Comparison of ENCODE assay signal across 9 cellular contexts in genomic region chr13:106372199-106373160, GRCh38.
A peak's percentile ranks its signal among the peaks of the same experiment; 100 is the strongest.
DNase-seq lines count a peak whose midpoint lies in the region; ATAC-seq, FAIRE-seq and TF ChIP-seq lines count a peak whose summit lies in the region.
"Had no signal": no experiment of that assay in that cellular context is flagged by ENCODE, and none has a peak within 500 bp of the region (broad histone marks: within the 10 kb centered on the region; RNA-seq: fewer than 3 reads in every experiment).

No MANE protein-coding gene starts in this region.

- 5% methylated on average over 7 of the region's 7 CpGs for WGBS in HepG2 (ENCODE audit: low lambda C conversion rate)

- TF ChIP-seq EP300 in HepG2 (IDR thresholded peaks at IDR 0.05; ENCODE audit: low read depth in 2 of 2, low read length in 2 of 2), result no peak
- TF ChIP-seq EP300 in HepG2 (CRISPR knock-in tag; IDR thresholded peaks at IDR 0.05; ENCODE audit: borderline replicate concordance), result no peak

- no peaks in the 10 kb centered on the region for H3K79me2 ChIP-seq in osteoblast (ENCODE audit: insufficient read depth, low read length)
- no peaks in the 10 kb centered on the region for H3K79me2 ChIP-seq in HepG2 (ENCODE audit: insufficient read depth, low read length)

- in situ Hi-C loops in HepG2 (cut with HindIII; ENCODE audit: extremely low pct_ligation_motif_present, low pct_unique_long_range_greater_than_20kb), result no loop called here

- H2AFZ ChIP-seq in osteoblast (ENCODE audit: low read length), result peak overlapping the region; percentile 23
- no peak overlapping the region for H2AFZ ChIP-seq in HepG2 (ENCODE audit: low read length)

- H4K20me1 ChIP-seq in osteoblast (ENCODE audit: insufficient read depth, low read length) (no peaks in the 10 kb centered on the region), HepG2 (ENCODE audit: insufficient read depth, low read length) (no peaks in the 10 kb centered on the region)

- CTCF ChIA-PET in HepG2 (lab: Yijun Ruan, JAX; ENCODE audit: low intra/inter-chr PET ratio, low total read pairs), result no interaction called here

- intact Hi-C loops in ascending aorta (cut with DNase I), result loop anchor here (10.0 kb wide), 1 partner anchor 132 kb away; no protein-coding TSS in a partner anchor
- intact Hi-C loops in HepG2 (cut with micrococcal nuclease; ENCODE audit: unreplicated experiment), result no loop called here

- POLR2A ChIA-PET in HepG2 (lab: Yijun Ruan, JAX), result no interaction called here

- FAIRE-seq in HepG2 (lab: Jason Lieb, UNC), result no peak

- no peak for TF ChIP-seq POLR2A in HepG2 (IDR thresholded peaks at IDR 0.05; ENCODE audit: insufficient read depth in 1 of 2, low read depth in 2 of 2, low read length in 2 of 2)

- H3K9me3 ChIP-seq in ascending aorta (no peaks in the 10 kb centered on the region), osteoblast (ENCODE audit: low read depth, low read length) (no peaks in the 10 kb centered on the region), HepG2 (ENCODE audit: low read length) (no peaks in the 10 kb centered on the region)

- no peaks in the 10 kb centered on the region for H3K27me3 ChIP-seq in ascending aorta
- no peaks in the 10 kb centered on the region for H3K27me3 ChIP-seq in osteoblast (ENCODE audit: insufficient read depth, low read length)
- H3K27me3 ChIP-seq in HepG2 (ENCODE audit: control insufficient read depth in 1 of 2, insufficient read depth in 2 of 2, low read length in 2 of 2), result no peaks in the 10 kb centered on the region; a peak in 1 of 5 replicates

- ATAC-seq in GM19025 (IDR thresholded peaks at IDR 0.05; ENCODE audit: low read depth, unreplicated experiment), result peak; percentile 27
- ATAC-seq in HG03060 (IDR thresholded peaks at IDR 0.05; ENCODE audit: low read depth, unreplicated experiment), result peak; percentile 44
- no peak for ATAC-seq in HepG2

- H3K9ac ChIP-seq in HepG2 (ENCODE audit: insufficient read depth, low read depth, low read length), result no peak overlapping the region

- BruUV-seq in HepG2 (replicated peaks; lab: Mats Ljungman, UMichigan), result no TSS peak

- H3K36me3 ChIP-seq in ascending aorta, result no peaks in the 10 kb centered on the region
- no peaks in the 10 kb centered on the region for H3K36me3 ChIP-seq in osteoblast (ENCODE audit: insufficient read depth, low read length)
- H3K36me3 ChIP-seq in HepG2 (replicated peaks in 1 of 2; ENCODE audit: control insufficient read depth in 1 of 2, insufficient read depth in 2 of 2, low read length in 2 of 2), result no peaks in the 10 kb centered on the region

- peaks cover 5 to 19% of the 10 kb centered on the region in 2 donors for H3K4me1 ChIP-seq in ascending aorta
- H3K4me1 ChIP-seq in osteoblast (ENCODE audit: insufficient read depth, low read length), result peaks cover 38% of the 10 kb centered on the region
- H3K4me1 ChIP-seq in HepG2 (ENCODE audit: insufficient read depth, low read length), result no peaks in the 10 kb centered on the region

- TF ChIP-seq CTCF in ascending aorta (IDR thresholded peaks at IDR 0.05) (no peak), osteoblast (IDR thresholded peaks at IDR 0.05; ENCODE audit: extremely low read depth, low read depth, low read length) (no peak), HepG2 (CRISPR knock-in tag; IDR thresholded peaks at IDR 0.05) (no peak)

- H3K4me2 ChIP-seq in osteoblast (ENCODE audit: insufficient read depth, low read length) (no peak overlapping the region), HepG2 (ENCODE audit: low read depth, low read length) (no peak overlapping the region)

- no peak for TF ChIP-seq RAD21 in HepG2 (CRISPR knock-in tag; IDR thresholded peaks at IDR 0.05)

- no peak overlapping the region for H3K4me3 ChIP-seq in ascending aorta
- H3K4me3 ChIP-seq in osteoblast (ENCODE audit: insufficient read depth, low read length), result no peak overlapping the region
- H3K4me3 ChIP-seq in HepG2 (replicated peaks in 1 of 3; ENCODE audit: insufficient read depth in 1 of 3, low read depth in 2 of 3, low read length in 3 of 3), result no peak overlapping the region

- DNase-seq in ascending aorta (ENCODE audit: low spot score in 2 of 2) (no peak), osteoblast (ENCODE audit: insufficient read length, low spot score, missing footprints) (no peak), HepG2 (ENCODE audit: low spot score) (no peak), superior temporal gyrus (ENCODE audit: extremely low spot score) (no peak), NCI-H82 treated with DMSO at 0.1 percent for 48 hours (lab: John Stamatoyannopoulos, UW; ENCODE audit: unreplicated experiment) (no peak), caudate nucleus (lab: John Stamatoyannopoulos, UW) (no peak)
- DNase-seq: activated gamma-delta T cell had no signal

- H3K27ac ChIP-seq in ascending aorta (peak overlapping the region; percentile 65 to 75), osteoblast (ENCODE audit: low read depth, low read length) (peak overlapping the region; percentile 21), HepG2 (ENCODE audit: extremely low read length, insufficient read depth, low read length) (no peak overlapping the region), caudate nucleus (ENCODE audit: low read depth, low read length) (no peak overlapping the region)

TF ChIP-seq in HepG2, 621 proteins besides CTCF, POLR2A, EP300 and RAD21:
- TF ChIP-seq ARID2 (CRISPR knock-in tag; IDR thresholded peaks at IDR 0.05; ENCODE audit: borderline replicate concordance) (no peak), NR3C1 (CRISPR knock-in tag; IDR thresholded peaks at IDR 0.05) (no peak), MAFK (conservative IDR thresholded peaks at IDR 0.05 in 1 of 2, IDR thresholded peaks at IDR 0.05 in 1 of 2; ENCODE audit: low read length in 2 of 2) (no peak), NR2F1 (CRISPR knock-in tag; IDR thresholded peaks at IDR 0.05) (no peak), HMGA1 (CRISPR knock-in tag; conservative IDR thresholded peaks at IDR 0.05) (no peak), ATF1 (CRISPR knock-in tag; IDR thresholded peaks at IDR 0.05) (no peak), ZNF589 (CRISPR knock-in tag; conservative IDR thresholded peaks at IDR 0.05) (no peak), ZNF629 (CRISPR knock-in tag; conservative IDR thresholded peaks at IDR 0.05) (no peak), WIZ (CRISPR knock-in tag; IDR thresholded peaks at IDR 0.05) (no peak), ZNF260 (CRISPR knock-in tag; IDR thresholded peaks at IDR 0.05; ENCODE audit: borderline replicate concordance, low read depth) (no peak), YEATS2 (CRISPR knock-in tag; IDR thresholded peaks at IDR 0.05; ENCODE audit: borderline replicate concordance) (no peak)
- TF ChIP-seq, protein P1, sequence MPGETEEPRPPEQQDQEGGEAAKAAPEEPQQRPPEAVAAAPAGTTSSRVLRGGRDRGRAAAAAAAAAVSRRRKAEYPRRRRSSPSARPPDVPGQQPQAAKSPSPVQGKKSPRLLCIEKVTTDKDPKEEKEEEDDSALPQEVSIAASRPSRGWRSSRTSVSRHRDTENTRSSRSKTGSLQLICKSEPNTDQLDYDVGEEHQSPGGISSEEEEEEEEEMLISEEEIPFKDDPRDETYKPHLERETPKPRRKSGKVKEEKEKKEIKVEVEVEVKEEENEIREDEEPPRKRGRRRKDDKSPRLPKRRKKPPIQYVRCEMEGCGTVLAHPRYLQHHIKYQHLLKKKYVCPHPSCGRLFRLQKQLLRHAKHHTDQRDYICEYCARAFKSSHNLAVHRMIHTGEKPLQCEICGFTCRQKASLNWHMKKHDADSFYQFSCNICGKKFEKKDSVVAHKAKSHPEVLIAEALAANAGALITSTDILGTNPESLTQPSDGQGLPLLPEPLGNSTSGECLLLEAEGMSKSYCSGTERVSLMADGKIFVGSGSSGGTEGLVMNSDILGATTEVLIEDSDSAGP (CRISPR knock-in tag; IDR thresholded peaks at IDR 0.05; ENCODE audit: borderline replicate concordance), result no peak
- TF ChIP-seq, protein P2, sequence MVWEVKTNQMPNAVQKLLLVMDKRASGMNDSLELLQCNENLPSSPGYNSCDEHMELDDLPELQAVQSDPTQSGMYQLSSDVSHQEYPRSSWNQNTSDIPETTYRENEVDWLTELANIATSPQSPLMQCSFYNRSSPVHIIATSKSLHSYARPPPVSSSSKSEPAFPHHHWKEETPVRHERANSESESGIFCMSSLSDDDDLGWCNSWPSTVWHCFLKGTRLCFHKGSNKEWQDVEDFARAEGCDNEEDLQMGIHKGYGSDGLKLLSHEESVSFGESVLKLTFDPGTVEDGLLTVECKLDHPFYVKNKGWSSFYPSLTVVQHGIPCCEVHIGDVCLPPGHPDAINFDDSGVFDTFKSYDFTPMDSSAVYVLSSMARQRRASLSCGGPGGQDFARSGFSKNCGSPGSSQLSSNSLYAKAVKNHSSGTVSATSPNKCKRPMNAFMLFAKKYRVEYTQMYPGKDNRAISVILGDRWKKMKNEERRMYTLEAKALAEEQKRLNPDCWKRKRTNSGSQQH (CRISPR knock-in tag; IDR thresholded peaks at IDR 0.05; ENCODE audit: low read depth), result no peak
- TF ChIP-seq, protein P3, sequence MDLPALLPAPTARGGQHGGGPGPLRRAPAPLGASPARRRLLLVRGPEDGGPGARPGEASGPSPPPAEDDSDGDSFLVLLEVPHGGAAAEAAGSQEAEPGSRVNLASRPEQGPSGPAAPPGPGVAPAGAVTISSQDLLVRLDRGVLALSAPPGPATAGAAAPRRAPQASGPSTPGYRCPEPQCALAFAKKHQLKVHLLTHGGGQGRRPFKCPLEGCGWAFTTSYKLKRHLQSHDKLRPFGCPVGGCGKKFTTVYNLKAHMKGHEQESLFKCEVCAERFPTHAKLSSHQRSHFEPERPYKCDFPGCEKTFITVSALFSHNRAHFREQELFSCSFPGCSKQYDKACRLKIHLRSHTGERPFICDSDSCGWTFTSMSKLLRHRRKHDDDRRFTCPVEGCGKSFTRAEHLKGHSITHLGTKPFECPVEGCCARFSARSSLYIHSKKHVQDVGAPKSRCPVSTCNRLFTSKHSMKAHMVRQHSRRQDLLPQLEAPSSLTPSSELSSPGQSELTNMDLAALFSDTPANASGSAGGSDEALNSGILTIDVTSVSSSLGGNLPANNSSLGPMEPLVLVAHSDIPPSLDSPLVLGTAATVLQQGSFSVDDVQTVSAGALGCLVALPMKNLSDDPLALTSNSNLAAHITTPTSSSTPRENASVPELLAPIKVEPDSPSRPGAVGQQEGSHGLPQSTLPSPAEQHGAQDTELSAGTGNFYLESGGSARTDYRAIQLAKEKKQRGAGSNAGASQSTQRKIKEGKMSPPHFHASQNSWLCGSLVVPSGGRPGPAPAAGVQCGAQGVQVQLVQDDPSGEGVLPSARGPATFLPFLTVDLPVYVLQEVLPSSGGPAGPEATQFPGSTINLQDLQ (CRISPR knock-in tag; IDR thresholded peaks at IDR 0.05), result no peak
TF ChIP-seq in HepG2: peak in this region for 0.

Comparison
In these comparisons a context has a peak if more than half of its experiments do, and no peak if none do; other contexts are left out.
1. H3K27ac ChIP-seq: peak in ascending aorta (2 of 2) and osteoblast (single experiment); none in HepG2 (single experiment) and caudate nucleus (single experiment).